28 cellular contexts compared by ENCODE assay signal in the genomic region with DNA sequence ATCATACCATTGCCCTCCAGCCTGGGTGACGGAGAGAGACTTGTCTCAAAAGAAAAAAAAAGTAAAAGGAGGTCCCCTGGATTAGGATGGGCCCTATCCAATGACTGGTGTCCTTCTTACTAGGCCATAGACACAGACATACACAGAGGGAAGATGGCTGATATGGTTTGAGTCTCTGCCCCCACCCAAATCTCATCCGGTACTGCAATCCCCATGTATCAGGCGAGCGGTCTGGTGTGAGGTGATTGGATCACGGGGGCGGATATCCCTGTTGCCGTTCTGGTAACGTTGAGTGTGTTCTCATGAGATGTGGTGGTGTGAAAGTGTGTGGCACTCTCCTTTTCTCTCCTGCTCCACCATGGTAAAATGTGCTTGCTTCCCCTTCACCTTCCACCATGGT. TPM values are rescaled to one million over a fixed set of nuclear protein-coding genes. Genes with fewer than 3 reads are reported as not detected.
"Had no signal": no experiment of that assay in that cellular context is flagged by ENCODE, and none has a peak within 500 bp of the region (broad histone marks: within the 10 kb centered on the region; RNA-seq: fewer than 3 reads in every experiment).

No MANE protein-coding gene starts in this region.

- H3K4me1 ChIP-seq: ascending aorta had no signal

- FAIRE-seq: RCC 7860, TTC549 had no signal

- H3K4me2 ChIP-seq: KMS-11, PC-9 had no signal

- H3K4me3 ChIP-seq: ascending aorta, PC-9 had no signal

- H3K4me3 Mint-ChIP-seq: activated CD4-positive, alpha-beta T cell treated with anti-CD3 and anti-CD28 coated beads for 36 hours; activated CD4-positive, alpha-beta T cell treated with anti-CD3 and anti-CD28 coated beads, Interleukin-2, amount 10 ng/mL, durations not matched to agents 7 days and 5 days; activated CD8-positive, alpha-beta T cell treated with anti-CD3 and anti-CD28 coated beads, Interleukin-2, amount 10 ng/mL, durations not matched to agents 7 days and 5 days; activated naive CD4-positive, alpha-beta T cell treated with anti-CD3 and anti-CD28 coated beads, Interleukin-2, amount 50 U/mL, for 24 hours; activated naive CD8-positive, alpha-beta T cell treated with anti-CD3 and anti-CD28 coated beads, Interleukin-2, amount 10 ng/mL, durations not matched to agents 7 days and 5 days; activated T-cell treated with anti-CD3 and anti-CD28 coated beads, Interleukin-2, amount 50 U/mL, for 24 hours; activated T-helper 1 cell treated with anti-CD3 and anti-CD28 coated beads, Interleukin-12 subunit alpha, Interleukin-12 subunit beta, Interleukin-2, Interleukin-4 antibody, amounts not matched to agents 30 ng/mL and 10 ng/mL and 1 ng/mL, durations not matched to agents 14 hours and 24 hours and 36 hours; T-helper 2 cell treated with Interferon-gamma antibody and Interleukin-4, amounts not matched to agents 5 μg/mL and 100 μg/mL, for 36 hours had no signal

- H2AFZ ChIP-seq: PC-9 had no signal

- H3K27me3 ChIP-seq: ascending aorta had no signal

- H3K36me3 ChIP-seq: ascending aorta had no signal

- H3K9ac ChIP-seq: KMS-11 had no signal

- DNase-seq: activated CD4-positive, alpha-beta T cell treated with anti-CD3 and anti-CD28 coated beads for 36 hours; activated CD4-positive, alpha-beta T cell treated with anti-CD3 and anti-CD28 coated beads, Interleukin-2, amount 10 ng/mL, durations not matched to agents 7 days and 5 days; activated CD4-positive, alpha-beta T cell treated with anti-CD3 and anti-CD28 coated beads, Interleukin-2, amount 50 U/mL, for 48 hours; activated CD8-positive, alpha-beta T cell treated with anti-CD3 and anti-CD28 coated beads, Interleukin-2, amount 10 ng/mL, durations not matched to agents 7 days and 5 days; activated effector memory CD4-positive, alpha-beta T cell treated with Interleukin-2 at 50 U/mL for 16 hours; activated naive CD8-positive, alpha-beta T cell treated with anti-CD3 and anti-CD28 coated beads, Interleukin-2, amount 10 ng/mL, durations not matched to agents 7 days and 5 days; activated T-cell treated with anti-CD3 and anti-CD28 coated beads, Interleukin-2, amount 50 U/mL, for 24 hours; amygdala; caudate nucleus; cerebellar nuclear complex; NCI-H187; NCI-H2107; NCI-H2171; NCI-H446; PC-9; SW 1271 had no signal

- H3K27ac ChIP-seq: ascending aorta, KMS-11, PC-9, RWPE1 had no signal

- ATAC-seq: activated CD4-positive, alpha-beta T cell treated with anti-CD3 and anti-CD28 coated beads for 36 hours; activated CD8-positive, alpha-beta T cell treated with anti-CD3 and anti-CD28 coated beads, Interleukin-2, amount 10 ng/mL, durations not matched to agents 7 days and 5 days; Right ventricle myocardium inferior had no signal

- H3K9me3 Mint-ChIP-seq: activated CD4-positive, alpha-beta T cell treated with anti-CD3 and anti-CD28 coated beads, Interleukin-2, amount 10 ng/mL, durations not matched to agents 7 days and 5 days; activated naive CD4-positive, alpha-beta T cell treated with anti-CD3 and anti-CD28 coated beads, Interleukin-2, amount 50 U/mL, for 24 hours; activated naive CD8-positive, alpha-beta T cell treated with anti-CD3 and anti-CD28 coated beads, Interleukin-2, amount 10 ng/mL, durations not matched to agents 7 days and 5 days; activated T-cell treated with anti-CD3 and anti-CD28 coated beads, Interleukin-2, amount 50 U/mL, for 24 hours; activated T-helper 1 cell treated with anti-CD3 and anti-CD28 coated beads, Interleukin-12 subunit alpha, Interleukin-12 subunit beta, Interleukin-2, Interleukin-4 antibody, amounts not matched to agents 30 ng/mL and 10 ng/mL and 1 ng/mL, durations not matched to agents 14 hours and 24 hours and 36 hours; T-helper 2 cell treated with Interferon-gamma antibody and Interleukin-4, amounts not matched to agents 5 μg/mL and 100 μg/mL, for 36 hours had no signal

- H3K9me3 ChIP-seq: ascending aorta had no signal

- H3K27me3 Mint-ChIP-seq: activated CD4-positive, alpha-beta T cell treated with anti-CD3 and anti-CD28 coated beads for 36 hours; activated naive CD4-positive, alpha-beta T cell treated with anti-CD3 and anti-CD28 coated beads, Interleukin-2, amount 50 U/mL, for 24 hours; activated T-cell treated with anti-CD3 and anti-CD28 coated beads, Interleukin-2, amount 50 U/mL, for 24 hours had no signal

- H3K36me3 Mint-ChIP-seq: activated naive CD4-positive, alpha-beta T cell treated with anti-CD3 and anti-CD28 coated beads, Interleukin-2, amount 50 U/mL, for 24 hours; activated naive CD8-positive, alpha-beta T cell treated with anti-CD3 and anti-CD28 coated beads, Interleukin-2, amount 10 ng/mL, durations not matched to agents 7 days and 5 days had no signal

- H3K27ac Mint-ChIP-seq: activated CD4-positive, alpha-beta T cell treated with anti-CD3 and anti-CD28 coated beads for 36 hours; activated CD4-positive, alpha-beta T cell treated with anti-CD3 and anti-CD28 coated beads, Interleukin-2, amount 10 ng/mL, durations not matched to agents 7 days and 5 days; activated CD8-positive, alpha-beta T cell treated with anti-CD3 and anti-CD28 coated beads, Interleukin-2, amount 10 ng/mL, durations not matched to agents 7 days and 5 days; activated naive CD4-positive, alpha-beta T cell treated with anti-CD3 and anti-CD28 coated beads, Interleukin-2, amount 50 U/mL, for 24 hours; activated naive CD8-positive, alpha-beta T cell treated with anti-CD3 and anti-CD28 coated beads, Interleukin-2, amount 10 ng/mL, durations not matched to agents 7 days and 5 days; activated T-cell treated with anti-CD3 and anti-CD28 coated beads, Interleukin-2, amount 50 U/mL, for 24 hours; activated T-helper 1 cell treated with anti-CD3 and anti-CD28 coated beads, Interleukin-12 subunit alpha, Interleukin-12 subunit beta, Interleukin-2, Interleukin-4 antibody, amounts not matched to agents 30 ng/mL and 10 ng/mL and 1 ng/mL, durations not matched to agents 14 hours and 24 hours and 36 hours; T-helper 2 cell treated with Interferon-gamma antibody and Interleukin-4, amounts not matched to agents 5 μg/mL and 100 μg/mL, for 36 hours had no signal

RNA-seq across cellular contexts. Expression of a gene that starts 31.2 kb away (rescaled TPM):
- total RNA-seq: activated CD4-positive, alpha-beta T cell treated with anti-CD3 and anti-CD28 coated beads for 36 hours; activated CD4-positive, alpha-beta T cell treated with anti-CD3 and anti-CD28 coated beads, Interleukin-2, amount 10 ng/mL, durations not matched to agents 7 days and 5 days; activated CD8-positive, alpha-beta T cell treated with anti-CD3 and anti-CD28 coated beads, Interleukin-2, amount 10 ng/mL, durations not matched to agents 7 days and 5 days; activated naive CD8-positive, alpha-beta T cell treated with anti-CD3 and anti-CD28 coated beads, Interleukin-2, amount 10 ng/mL, durations not matched to agents 7 days and 5 days; activated T-helper 1 cell treated with anti-CD3 and anti-CD28 coated beads, Interleukin-12 subunit alpha, Interleukin-12 subunit beta, Interleukin-2, Interleukin-4 antibody, amounts not matched to agents 30 ng/mL and 10 ng/mL and 1 ng/mL, durations not matched to agents 14 hours and 24 hours and 36 hours; ascending aorta; M059J; OCI-LY7; PC-9; T-helper 1 cell treated with Interleukin-12 subunit alpha and Interleukin-12 subunit beta and Interleukin-4 antibody, amounts not matched to agents 30 ng/mL and 1 ng/mL, for 36 hours had no signal

RNA-seq across cellular contexts. Expression of a gene that starts 45.9 kb away (rescaled TPM):
- total RNA-seq: activated CD4-positive, alpha-beta T cell treated with anti-CD3 and anti-CD28 coated beads for 36 hours; activated CD4-positive, alpha-beta T cell treated with anti-CD3 and anti-CD28 coated beads, Interleukin-2, amount 10 ng/mL, durations not matched to agents 7 days and 5 days; activated CD8-positive, alpha-beta T cell treated with anti-CD3 and anti-CD28 coated beads, Interleukin-2, amount 10 ng/mL, durations not matched to agents 7 days and 5 days; activated naive CD8-positive, alpha-beta T cell treated with anti-CD3 and anti-CD28 coated beads, Interleukin-2, amount 10 ng/mL, durations not matched to agents 7 days and 5 days; activated T-helper 1 cell treated with anti-CD3 and anti-CD28 coated beads, Interleukin-12 subunit alpha, Interleukin-12 subunit beta, Interleukin-2, Interleukin-4 antibody, amounts not matched to agents 30 ng/mL and 10 ng/mL and 1 ng/mL, durations not matched to agents 14 hours and 24 hours and 36 hours; ascending aorta; M059J; OCI-LY7; PC-9; Right ventricle myocardium inferior; T-helper 1 cell treated with Interleukin-12 subunit alpha and Interleukin-12 subunit beta and Interleukin-4 antibody, amounts not matched to agents 30 ng/mL and 1 ng/mL, for 36 hours had no signal
